In genomic region chr6:119453242-119453641, GRCh38 we compare ENCODE assay signal across 1 cellular context.
TF ChIP-seq lines count a peak whose summit lies in the region.

No MANE protein-coding gene starts in this region.

TF ChIP-seq in neural cell, 6 proteins besides CTCF, POLR2A, EP300 and RAD21:
- TF ChIP-seq REST (IDR thresholded peaks at IDR 0.05; ENCODE audit: borderline replicate concordance) (no peak), POLR2AphosphoS5 (IDR thresholded peaks at IDR 0.05) (no peak), SMC3 (conservative IDR thresholded peaks at IDR 0.05; ENCODE audit: poor library complexity) (no peak), EZH2 (IDR thresholded peaks at IDR 0.05; ENCODE audit: borderline replicate concordance, insufficient read depth, low read length, poor library complexity, severe bottlenecking) (no peak), TAF1 (IDR thresholded peaks at IDR 0.05; ENCODE audit: low read depth) (no peak), MXI1 (conservative IDR thresholded peaks at IDR 0.05; ENCODE audit: poor library complexity, severe bottlenecking) (no peak)
